Comparison of ENCODE assay signal across 8 cellular contexts in genomic region chr1:224700915-224701531, GRCh38.
DNase-seq lines count a peak whose midpoint lies in the region; FAIRE-seq and TF ChIP-seq lines count a peak whose summit lies in the region.

No MANE protein-coding gene starts in this region.

- H3K4me1 ChIP-seq in Karpas-422 (ENCODE audit: low read length) = no peaks in the 10 kb centered on the region

- H3K36me3 ChIP-seq in Karpas-422 (ENCODE audit: insufficient read depth, low read length) = no peaks in the 10 kb centered on the region

- H3K27me3 ChIP-seq in Karpas-422 (ENCODE audit: low read length) = no peaks in the 10 kb centered on the region

- TF ChIP-seq POLR2A in erythroblast (IDR thresholded peaks at IDR 0.05; ENCODE audit: low read length) = no peak

- no peak overlapping the region for H3K27ac ChIP-seq in Karpas-422 (ENCODE audit: low read length)

- peak; percentile 18 to 40 for DNase-seq in AML-193 (lab: John Stamatoyannopoulos, UW)
- peak; percentile 38 for DNase-seq in GM19239 (ENCODE audit: insufficient read length, low spot score)
- peak; percentile 78 for DNase-seq in Karpas-422
- peak; percentile 13 to 14 for DNase-seq in erythroblast (lab: John Stamatoyannopoulos, UW)
- DNase-seq in UCSD-AML1 (lab: John Stamatoyannopoulos, UW; ENCODE audit: unreplicated experiment) = no peak
- DNase-seq in NCI-H774 (lab: John Stamatoyannopoulos, UW) = no peak
- DNase-seq in head of caudate nucleus = no peak
- DNase-seq in NCI-H1048 (lab: John Stamatoyannopoulos, UW) = no peak

- FAIRE-seq in GM19239 (lab: Jason Lieb, UNC) = peak; percentile 47

- H4K20me1 ChIP-seq in Karpas-422 (ENCODE audit: insufficient read depth, low read depth, low read length) = no peaks in the 10 kb centered on the region

- no peaks in the 10 kb centered on the region for H3K9me3 ChIP-seq in Karpas-422 (ENCODE audit: low read length)

- no peak overlapping the region for H3K9ac ChIP-seq in Karpas-422 (ENCODE audit: low read length)

- intact Hi-C loops in head of caudate nucleus (cut with DNase I) = no loop called here

- no peak overlapping the region for H2AFZ ChIP-seq in Karpas-422 (ENCODE audit: low read length)

- H3K79me2 ChIP-seq in Karpas-422 (ENCODE audit: low read length) = no peaks in the 10 kb centered on the region

- no peak overlapping the region for H3K4me3 ChIP-seq in Karpas-422 (ENCODE audit: low read length)

- no peak overlapping the region for H3K4me2 ChIP-seq in Karpas-422 (ENCODE audit: low read depth, low read length, poor library complexity, severe bottlenecking)

- no peaks in the 10 kb centered on the region for H3K9me2 ChIP-seq in Karpas-422 (replicated peaks; ENCODE audit: insufficient read depth, low read length)

Comparison
In these comparisons a context has a peak if more than half of its experiments do, and no peak if none do; other contexts are left out.
1. DNase-seq: peak in AML-193 (2 of 2), GM19239 (single experiment), Karpas-422 (single experiment) and erythroblast (2 of 2); none in UCSD-AML1 (single experiment), NCI-H774 (single experiment), head of caudate nucleus (0 of 42) and NCI-H1048 (single experiment).